Comparison of ENCODE assay signal across 8 cellular contexts in the genomic region with DNA sequence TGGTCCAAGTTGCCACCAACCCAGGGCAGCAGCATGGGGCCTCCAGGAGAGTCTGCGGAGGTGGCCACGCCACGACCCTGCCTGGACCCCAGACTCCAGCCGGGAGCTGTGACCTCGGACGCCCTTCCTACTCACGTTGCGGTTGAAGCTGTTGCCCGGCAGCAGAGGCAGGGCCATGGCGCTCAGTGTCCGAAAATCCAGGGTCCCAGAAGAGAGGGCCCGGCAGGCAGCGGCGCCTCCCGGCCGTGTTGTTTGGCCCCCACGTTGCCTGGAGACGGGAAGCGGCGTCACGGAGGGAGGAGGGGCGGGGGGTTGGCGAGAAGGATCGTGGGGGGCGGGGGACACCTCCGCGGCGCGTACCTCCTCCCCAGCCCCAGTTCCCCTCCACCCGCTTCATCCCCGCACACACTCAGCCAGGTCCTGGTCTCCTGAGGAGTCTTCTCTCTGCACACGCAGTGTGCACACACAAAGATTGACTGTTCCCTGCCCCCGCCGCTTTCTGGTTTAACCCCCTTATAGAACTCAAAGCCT. TPM values are rescaled to one million over a fixed set of nuclear protein-coding genes. Genes with fewer than 3 reads are reported as not detected.
DNase-seq lines count a peak whose midpoint lies in the region; ATAC-seq and TF ChIP-seq lines count a peak whose summit lies in the region.

A gene with protein sequence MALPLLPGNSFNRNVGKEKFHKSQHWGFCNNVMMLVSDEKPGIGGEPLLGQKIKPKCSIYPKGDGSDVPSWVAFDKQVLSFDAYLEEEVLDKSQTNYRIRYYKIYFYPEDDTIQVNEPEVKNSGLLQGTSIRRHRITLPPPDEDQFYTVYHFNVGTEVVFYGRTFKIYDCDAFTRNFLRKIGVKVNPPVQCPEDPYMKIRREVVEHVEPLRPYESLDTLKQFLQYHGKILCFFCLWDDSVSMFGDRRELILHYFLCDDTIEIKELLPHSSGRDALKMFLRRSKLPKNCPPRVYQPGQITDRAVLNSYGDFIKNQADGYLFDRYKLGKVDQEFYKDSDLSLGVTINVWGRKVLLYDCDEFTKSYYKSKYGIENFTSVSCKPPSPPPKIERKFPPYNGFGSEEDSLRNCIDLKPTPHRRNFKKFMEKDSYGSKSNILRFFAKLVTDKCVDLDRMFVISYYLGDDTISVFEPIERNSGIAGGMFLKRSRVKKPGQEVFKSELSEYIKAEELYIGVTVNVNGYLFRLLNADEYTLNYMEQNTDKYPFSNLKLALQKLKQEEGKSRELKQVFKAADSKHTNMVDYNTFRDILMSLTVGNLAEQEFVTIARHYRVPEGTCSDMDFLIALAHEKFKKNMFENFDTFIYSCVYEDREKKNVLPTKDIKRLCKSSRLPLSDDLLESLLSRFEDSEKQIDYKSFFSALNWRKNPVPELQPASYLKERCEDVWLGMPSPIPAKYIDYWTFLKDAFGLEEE (minus strand): TSS at position 261 of the 531 bp plus-strand sequence. CDS start 84 bp downstream, at position 177.

- H3K36me3 Mint-ChIP-seq in WTC11 = no peaks in the 10 kb centered on the region

- DNase-seq in HFF-Myc (ENCODE audit: extremely low read depth, low read depth) (no peak), WTC11 (ENCODE audit: low spot score) (peak; percentile 47), cerebellum (ENCODE audit: low spot score) (peak; percentile 1), left kidney (ENCODE audit: low read depth, low spot score) (peak; percentile 70), COR-L47 (lab: John Stamatoyannopoulos, UW) (no peak), mesenteric fat pad (ENCODE audit: low spot score) (no peak)
- peak; percentile 4 to 16 for DNase-seq in stimulated activated CD4-positive, alpha-beta T cell treated with anti-CD3 and anti-CD28 coated beads, Interleukin-4, amount 100 ng/mL, for 48 hours (ENCODE audit: low read depth in 2 of 2)

- peak within 1 kb of the TSS; percentile 28 for H3K4me3 ChIP-seq in HFF-Myc (replicated peaks; ENCODE audit: low read depth, low read length)

- TF ChIP-seq CTCF in HFF-Myc (IDR thresholded peaks at IDR 0.05; ENCODE audit: low read depth, low read length, missing control alignments) (no peak), WTC11 (IDR thresholded peaks at IDR 0.05) (no peak)

- peak within 1 kb of the TSS; percentile 60; the same call in 1 of the 2 replicates for H3K27ac Mint-ChIP-seq in WTC11

- ATAC-seq in WTC11 (peak; percentile 71), GM18520 (IDR thresholded peaks at IDR 0.05; ENCODE audit: unreplicated experiment) (no peak)

- H3K9me3 Mint-ChIP-seq in WTC11 = no peaks in the 10 kb centered on the region

- CTCF ChIA-PET in WTC11 (lab: Charles Lee) = interaction anchor here (0.6 kb wide), 2 partner anchors 61 to 109 kb away, joined by 3 read pairs; no protein-coding TSS in a partner anchor

- POLR2A ChIA-PET in WTC11 (lab: Charles Lee) = no interaction called here

- peak within 1 kb of the TSS; percentile 66 for H3K4me3 Mint-ChIP-seq in WTC11

- H3K4me1 Mint-ChIP-seq in WTC11 = peaks cover 25% of the 10 kb centered on the region

- no peaks in the 10 kb centered on the region for H3K27me3 Mint-ChIP-seq in WTC11 (ENCODE audit: low read depth)

TF ChIP-seq in WTC11, 78 proteins besides CTCF, POLR2A, EP300 and RAD21:
- TF ChIP-seq FOXK1 (CRISPR knock-in tag; IDR thresholded peaks at IDR 0.05) = no peak
- TF ChIP-seq, protein P1, sequence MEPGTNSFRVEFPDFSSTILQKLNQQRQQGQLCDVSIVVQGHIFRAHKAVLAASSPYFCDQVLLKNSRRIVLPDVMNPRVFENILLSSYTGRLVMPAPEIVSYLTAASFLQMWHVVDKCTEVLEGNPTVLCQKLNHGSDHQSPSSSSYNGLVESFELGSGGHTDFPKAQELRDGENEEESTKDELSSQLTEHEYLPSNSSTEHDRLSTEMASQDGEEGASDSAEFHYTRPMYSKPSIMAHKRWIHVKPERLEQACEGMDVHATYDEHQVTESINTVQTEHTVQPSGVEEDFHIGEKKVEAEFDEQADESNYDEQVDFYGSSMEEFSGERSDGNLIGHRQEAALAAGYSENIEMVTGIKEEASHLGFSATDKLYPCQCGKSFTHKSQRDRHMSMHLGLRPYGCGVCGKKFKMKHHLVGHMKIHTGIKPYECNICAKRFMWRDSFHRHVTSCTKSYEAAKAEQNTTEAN (CRISPR knock-in tag; IDR thresholded peaks at IDR 0.05) = no peak

RNA-seq across cellular contexts. Expression of the gene that starts here (rescaled TPM):
- 2.1 to 2.8 TPM (median 2.7 TPM) in 3 replicates for total RNA-seq in WTC11 (2021)
- 3.4 TPM for total RNA-seq in cerebellum
- total RNA-seq in mesenteric fat pad = 0.29 TPM

Comparison
In these comparisons a context has a peak if more than half of its experiments do, and no peak if none do; other contexts are left out.
1. DNase-seq: peak in WTC11 (single experiment), cerebellum (single experiment), left kidney (single experiment) and stimulated activated CD4-positive, alpha-beta T cell treated with anti-CD3 and anti-CD28 coated beads, Interleukin-4, amount 100 ng/mL, for 48 hours (2 of 2); none in HFF-Myc (single experiment), COR-L47 (single experiment) and mesenteric fat pad (single experiment).